1 cellular context compared by ENCODE assay signal in the genomic region with DNA sequence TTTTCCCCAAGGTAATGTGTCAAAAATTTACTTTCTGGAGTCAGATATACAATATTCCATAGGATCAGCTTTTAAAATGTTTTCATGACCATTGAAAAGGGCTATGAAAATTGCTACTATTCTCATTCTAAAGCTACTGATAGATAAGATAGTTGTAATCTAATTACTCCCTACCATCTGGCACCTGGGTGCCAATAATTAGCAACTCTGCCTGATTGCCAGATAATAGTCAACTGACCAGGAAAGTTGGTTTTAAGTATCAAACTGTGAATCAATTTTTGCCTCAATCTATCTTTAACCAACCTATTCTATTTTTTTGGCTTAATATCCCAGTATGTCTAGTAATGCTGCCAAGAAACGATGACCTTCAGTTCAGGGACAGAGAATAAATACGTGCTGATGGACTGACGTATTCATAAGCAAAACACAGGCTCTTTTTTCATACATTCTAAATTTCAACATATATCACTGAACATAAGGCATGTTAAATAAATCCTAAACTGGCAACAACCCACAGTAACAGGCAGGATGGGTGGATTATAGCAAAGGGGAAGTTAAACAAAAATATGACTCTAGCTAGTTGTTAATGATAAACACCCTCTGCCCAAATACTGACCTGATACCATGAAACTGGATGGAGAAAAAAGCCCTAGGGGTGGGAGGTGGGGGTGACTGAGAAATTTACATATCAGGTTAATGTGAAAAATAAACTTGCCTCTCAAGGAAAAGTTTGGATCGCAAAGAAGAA.
TF ChIP-seq lines count a peak whose summit lies in the region.

No MANE protein-coding gene starts in this region.

TF ChIP-seq in GM12878, 131 proteins besides CTCF, POLR2A, EP300 and RAD21 (continued from another document):
- TF ChIP-seq, protein P1, sequence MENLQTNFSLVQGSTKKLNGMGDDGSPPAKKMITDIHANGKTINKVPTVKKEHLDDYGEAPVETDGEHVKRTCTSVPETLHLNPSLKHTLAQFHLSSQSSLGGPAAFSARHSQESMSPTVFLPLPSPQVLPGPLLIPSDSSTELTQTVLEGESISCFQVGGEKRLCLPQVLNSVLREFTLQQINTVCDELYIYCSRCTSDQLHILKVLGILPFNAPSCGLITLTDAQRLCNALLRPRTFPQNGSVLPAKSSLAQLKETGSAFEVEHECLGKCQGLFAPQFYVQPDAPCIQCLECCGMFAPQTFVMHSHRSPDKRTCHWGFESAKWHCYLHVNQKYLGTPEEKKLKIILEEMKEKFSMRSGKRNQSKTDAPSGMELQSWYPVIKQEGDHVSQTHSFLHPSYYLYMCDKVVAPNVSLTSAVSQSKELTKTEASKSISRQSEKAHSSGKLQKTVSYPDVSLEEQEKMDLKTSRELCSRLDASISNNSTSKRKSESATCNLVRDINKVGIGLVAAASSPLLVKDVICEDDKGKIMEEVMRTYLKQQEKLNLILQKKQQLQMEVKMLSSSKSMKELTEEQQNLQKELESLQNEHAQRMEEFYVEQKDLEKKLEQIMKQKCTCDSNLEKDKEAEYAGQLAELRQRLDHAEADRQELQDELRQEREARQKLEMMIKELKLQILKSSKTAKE (IDR thresholded peaks at IDR 0.05; ENCODE audit: low read depth, poor library complexity, severe bottlenecking) = no peak
- TF ChIP-seq POLR2AphosphoS5 (IDR thresholded peaks at IDR 0.05; ENCODE audit: low read length) (no peak), RAD51 (IDR thresholded peaks at IDR 0.05) (no peak), KAT2A (conservative IDR thresholded peaks at IDR 0.05; ENCODE audit: control insufficient read depth, low read depth, low read length) (no peak), BCL11A (IDR thresholded peaks at IDR 0.05; ENCODE audit: low read depth, low read length) (no peak), MTA3 (IDR thresholded peaks at IDR 0.05; ENCODE audit: borderline replicate concordance, low read length) (no peak), MEF2B (IDR thresholded peaks at IDR 0.05; ENCODE audit: partially characterized antibody, poor library complexity, severe bottlenecking) (no peak), RFX5 (IDR thresholded peaks at IDR 0.05; ENCODE audit: low read depth, low read length) (no peak), POU2F2 (IDR thresholded peaks at IDR 0.05; ENCODE audit: borderline replicate concordance, low read depth, low read length) (no peak), NR2F1 (conservative IDR thresholded peaks at IDR 0.05) (no peak), RCOR1 (conservative IDR thresholded peaks at IDR 0.05; ENCODE audit: low read depth, low read length) (no peak), MTA2 (IDR thresholded peaks at IDR 0.05; ENCODE audit: low read depth) (no peak), NBN (IDR thresholded peaks at IDR 0.05) (no peak)
- TF ChIP-seq, protein P2, sequence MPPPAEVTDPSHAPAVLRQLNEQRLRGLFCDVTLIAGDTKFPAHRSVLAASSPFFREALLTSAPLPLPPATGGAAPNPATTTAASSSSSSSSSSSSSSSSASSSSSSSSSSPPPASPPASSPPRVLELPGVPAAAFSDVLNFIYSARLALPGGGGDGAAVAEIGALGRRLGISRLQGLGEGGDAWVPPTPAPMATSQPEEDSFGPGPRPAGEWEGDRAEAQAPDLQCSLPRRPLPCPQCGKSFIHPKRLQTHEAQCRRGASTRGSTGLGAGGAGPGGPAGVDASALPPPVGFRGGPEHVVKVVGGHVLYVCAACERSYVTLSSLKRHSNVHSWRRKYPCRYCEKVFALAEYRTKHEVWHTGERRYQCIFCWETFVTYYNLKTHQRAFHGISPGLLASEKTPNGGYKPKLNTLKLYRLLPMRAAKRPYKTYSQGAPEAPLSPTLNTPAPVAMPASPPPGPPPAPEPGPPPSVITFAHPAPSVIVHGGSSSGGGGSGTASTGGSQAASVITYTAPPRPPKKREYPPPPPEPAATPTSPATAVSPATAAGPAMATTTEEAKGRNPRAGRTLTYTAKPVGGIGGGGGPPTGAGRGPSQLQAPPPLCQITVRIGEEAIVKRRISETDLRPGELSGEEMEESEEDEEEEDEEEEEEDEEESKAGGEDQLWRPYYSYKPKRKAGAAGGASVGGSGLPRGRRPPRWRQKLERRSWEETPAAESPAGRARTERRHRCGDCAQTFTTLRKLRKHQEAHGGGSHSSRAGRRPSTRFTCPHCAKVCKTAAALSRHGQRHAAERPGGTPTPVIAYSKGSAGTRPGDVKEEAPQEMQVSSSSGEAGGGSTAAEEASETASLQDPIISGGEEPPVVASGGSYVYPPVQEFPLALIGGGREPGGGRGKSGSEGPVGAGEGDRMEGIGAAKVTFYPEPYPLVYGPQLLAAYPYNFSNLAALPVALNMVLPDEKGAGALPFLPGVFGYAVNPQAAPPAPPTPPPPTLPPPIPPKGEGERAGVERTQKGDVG (CRISPR knock-in tag; IDR thresholded peaks at IDR 0.05) = no peak
- TF ChIP-seq, protein P3, sequence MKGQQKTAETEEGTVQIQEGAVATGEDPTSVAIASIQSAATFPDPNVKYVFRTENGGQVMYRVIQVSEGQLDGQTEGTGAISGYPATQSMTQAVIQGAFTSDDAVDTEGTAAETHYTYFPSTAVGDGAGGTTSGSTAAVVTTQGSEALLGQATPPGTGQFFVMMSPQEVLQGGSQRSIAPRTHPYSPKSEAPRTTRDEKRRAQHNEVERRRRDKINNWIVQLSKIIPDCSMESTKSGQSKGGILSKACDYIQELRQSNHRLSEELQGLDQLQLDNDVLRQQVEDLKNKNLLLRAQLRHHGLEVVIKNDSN (IDR thresholded peaks at IDR 0.05; ENCODE audit: borderline replicate concordance, extremely low read length, insufficient read depth, low read depth, low read length) = no peak
- TF ChIP-seq, protein P4, sequence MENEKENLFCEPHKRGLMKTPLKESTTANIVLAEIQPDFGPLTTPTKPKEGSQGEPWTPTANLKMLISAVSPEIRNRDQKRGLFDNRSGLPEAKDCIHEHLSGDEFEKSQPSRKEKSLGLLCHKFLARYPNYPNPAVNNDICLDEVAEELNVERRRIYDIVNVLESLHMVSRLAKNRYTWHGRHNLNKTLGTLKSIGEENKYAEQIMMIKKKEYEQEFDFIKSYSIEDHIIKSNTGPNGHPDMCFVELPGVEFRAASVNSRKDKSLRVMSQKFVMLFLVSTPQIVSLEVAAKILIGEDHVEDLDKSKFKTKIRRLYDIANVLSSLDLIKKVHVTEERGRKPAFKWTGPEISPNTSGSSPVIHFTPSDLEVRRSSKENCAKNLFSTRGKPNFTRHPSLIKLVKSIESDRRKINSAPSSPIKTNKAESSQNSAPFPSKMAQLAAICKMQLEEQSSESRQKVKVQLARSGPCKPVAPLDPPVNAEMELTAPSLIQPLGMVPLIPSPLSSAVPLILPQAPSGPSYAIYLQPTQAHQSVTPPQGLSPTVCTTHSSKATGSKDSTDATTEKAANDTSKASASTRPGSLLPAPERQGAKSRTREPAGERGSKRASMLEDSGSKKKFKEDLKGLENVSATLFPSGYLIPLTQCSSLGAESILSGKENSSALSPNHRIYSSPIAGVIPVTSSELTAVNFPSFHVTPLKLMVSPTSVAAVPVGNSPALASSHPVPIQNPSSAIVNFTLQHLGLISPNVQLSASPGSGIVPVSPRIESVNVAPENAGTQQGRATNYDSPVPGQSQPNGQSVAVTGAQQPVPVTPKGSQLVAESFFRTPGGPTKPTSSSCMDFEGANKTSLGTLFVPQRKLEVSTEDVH (IDR thresholded peaks at IDR 0.05; ENCODE audit: low read depth, partially characterized antibody) = no peak
